In the genomic region with DNA sequence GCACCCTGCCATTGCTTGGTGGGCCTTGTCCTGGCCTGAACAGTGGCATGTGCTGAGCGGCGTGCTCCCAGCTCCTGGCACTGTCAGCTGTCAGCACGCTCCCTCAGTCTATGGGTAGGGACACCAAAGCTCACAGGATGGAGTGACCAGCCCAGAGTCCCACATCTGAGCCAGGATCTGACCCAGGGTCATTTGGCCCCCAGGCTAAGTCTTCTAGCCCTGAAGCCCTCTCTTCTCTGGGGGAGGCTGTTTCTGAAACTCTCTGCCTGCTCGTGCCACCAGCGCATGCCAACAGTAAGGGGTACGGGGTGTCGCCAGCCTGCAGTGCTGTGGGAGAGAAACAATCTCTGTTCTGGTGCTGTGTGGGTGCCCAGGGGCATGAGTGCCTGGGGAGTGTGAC, we compare ENCODE assay signal across 29 cellular contexts. TPM values are rescaled to one million over a fixed set of nuclear protein-coding genes. Genes with fewer than 3 reads are reported as not detected.
"Had no signal": no experiment of that assay in that cellular context is flagged by ENCODE, and none has a peak within 500 bp of the region (broad histone marks: within the 10 kb centered on the region; RNA-seq: fewer than 3 reads in every experiment).

No MANE protein-coding gene starts in this region.

- H3K27ac ChIP-seq: coronary artery, epithelial cell of prostate, esophagus muscularis mucosa, foreskin keratinocyte, gastroesophageal sphincter, heart left ventricle, hepatocyte, left lung, neural progenitor cell, ovary, psoas muscle, skin epidermis, transverse colon, upper lobe of right lung, uterus had no signal

- H3K4me1 Mint-ChIP-seq: endodermal cell; mesothelial cell of epicardium; naive B cell; stimulated activated naive B cell treated with anti-CD40 and anti-IgM and Interleukin-4, amounts not matched to agents 10 μg/mL and 1 μg/mL and 100 μg/mL, for 72 hours had no signal

- H3K4me3 ChIP-seq: coronary artery, esophagus muscularis mucosa, gastroesophageal sphincter, heart left ventricle, hepatocyte, left lung, mucosa of descending colon, neural progenitor cell, ovary, psoas muscle, skin epidermis, transverse colon, upper lobe of right lung, uterus had no signal

- H3K9me3 ChIP-seq: esophagus muscularis mucosa, gastroesophageal sphincter, mucosa of descending colon, ovary, psoas muscle, transverse colon, upper lobe of right lung, uterus had no signal

- ATAC-seq: foreskin keratinocyte; gastroesophageal sphincter; heart left ventricle; left cardiac atrium; left lung; mucosa of descending colon; natural killer cell treated with Interleukin-12 subunit alpha and Interleukin-12 subunit beta and Interleukin-15 and Interleukin-18, amount 100 ng/mL, for 72 hours; psoas muscle; right cardiac atrium; stimulated activated naive B cell treated with anti-CD40 and anti-IgM and Interleukin-4, amounts not matched to agents 10 μg/mL and 1 μg/mL and 100 μg/mL, for 72 hours; upper lobe of right lung had no signal

- H3K9ac ChIP-seq: neural progenitor cell had no signal

- H3K4me2 ChIP-seq: hepatocyte, neural progenitor cell had no signal

- H3K79me2 ChIP-seq: hepatocyte had no signal

- H3K27me3 ChIP-seq: foreskin keratinocyte, heart left ventricle, hepatocyte, neural progenitor cell, ovary, transverse colon, uterus had no signal

- H3K27me3 Mint-ChIP-seq: naive B cell; natural killer cell treated with Interleukin-12 subunit alpha and Interleukin-12 subunit beta and Interleukin-15 and Interleukin-18, amount 100 ng/mL, for 72 hours; stimulated activated naive B cell treated with anti-CD40 and anti-IgM and Interleukin-4, amounts not matched to agents 10 μg/mL and 1 μg/mL and 100 μg/mL, for 72 hours; stimulated activated naive CD8-positive, alpha-beta T cell treated with anti-CD3 and anti-CD28 coated beads, Interleukin-15, Interleukin-2, amounts not matched to agents 100 ng/mL and 50 ng/mL, for 24 hours had no signal

- FAIRE-seq: kidney had no signal

- H3K4me1 ChIP-seq: esophagus muscularis mucosa, foreskin keratinocyte, gastroesophageal sphincter, left lung, psoas muscle, transverse colon, upper lobe of right lung, uterus had no signal

- H3K4me3 Mint-ChIP-seq: endodermal cell; mesothelial cell of epicardium; naive B cell; natural killer cell treated with Interleukin-12 subunit alpha and Interleukin-12 subunit beta and Interleukin-15 and Interleukin-18, amount 100 ng/mL, for 72 hours; neural progenitor cell; stimulated activated naive B cell treated with anti-CD40 and anti-IgM and Interleukin-4, amounts not matched to agents 10 μg/mL and 1 μg/mL and 100 μg/mL, for 72 hours; stimulated activated naive CD8-positive, alpha-beta T cell treated with anti-CD3 and anti-CD28 coated beads, Interleukin-15, Interleukin-2, amounts not matched to agents 100 ng/mL and 50 ng/mL, for 24 hours had no signal

- H3K36me3 Mint-ChIP-seq: mesothelial cell of epicardium; naive B cell; natural killer cell treated with Interleukin-12 subunit alpha and Interleukin-12 subunit beta and Interleukin-15 and Interleukin-18, amount 100 ng/mL, for 72 hours; stimulated activated naive B cell treated with anti-CD40 and anti-IgM and Interleukin-4, amounts not matched to agents 10 μg/mL and 1 μg/mL and 100 μg/mL, for 72 hours had no signal

- DNase-seq: effector CD8-positive, alpha-beta T cell; endodermal cell; foreskin keratinocyte; heart left ventricle; kidney; left cardiac atrium; mesenchymal stem cell; mucosa of descending colon; naive B cell; psoas muscle; right cardiac atrium; stimulated activated CD4-positive, alpha-beta T cell treated with anti-CD3 and anti-CD28 coated beads, Interleukin-15, amount 100 ng/mL, for 24 hours; stimulated activated CD4-positive, alpha-beta T cell treated with anti-CD3 and anti-CD28 coated beads, Interleukin-2, amount 100 ng/mL, for 48 hours; stimulated activated naive B cell treated with anti-CD40 and anti-IgM and Interleukin-4, amounts not matched to agents 10 μg/mL and 1 μg/mL and 100 μg/mL, for 72 hours; transverse colon; upper lobe of right lung; uterus had no signal

- H3K27ac Mint-ChIP-seq: endodermal cell; mesothelial cell of epicardium; naive B cell; natural killer cell treated with Interleukin-12 subunit alpha and Interleukin-12 subunit beta and Interleukin-15 and Interleukin-18, amount 100 ng/mL, for 72 hours; neural progenitor cell; stimulated activated naive B cell treated with anti-CD40 and anti-IgM and Interleukin-4, amounts not matched to agents 10 μg/mL and 1 μg/mL and 100 μg/mL, for 72 hours; stimulated activated naive CD8-positive, alpha-beta T cell treated with anti-CD3 and anti-CD28 coated beads, Interleukin-15, Interleukin-2, amounts not matched to agents 100 ng/mL and 50 ng/mL, for 24 hours had no signal

- H3K9me3 Mint-ChIP-seq: natural killer cell treated with Interleukin-12 subunit alpha and Interleukin-12 subunit beta and Interleukin-15 and Interleukin-18, amount 100 ng/mL, for 72 hours; stimulated activated naive CD8-positive, alpha-beta T cell treated with anti-CD3 and anti-CD28 coated beads, Interleukin-15, Interleukin-2, amounts not matched to agents 100 ng/mL and 50 ng/mL, for 24 hours had no signal

- H3K36me3 ChIP-seq: esophagus muscularis mucosa, gastroesophageal sphincter, heart left ventricle, left lung, neural progenitor cell, ovary, transverse colon, upper lobe of right lung, uterus had no signal

- H2AFZ ChIP-seq: hepatocyte, neural progenitor cell had no signal

RNA-seq across cellular contexts. Expression of gene CDH4, which starts 37.1 kb away (rescaled TPM):
- total RNA-seq: natural killer cell treated with Interleukin-12 subunit alpha and Interleukin-12 subunit beta and Interleukin-15 and Interleukin-18, amount 100 ng/mL, for 72 hours; transverse colon had no signal
